In genomic region chr17:1769826-1770477, GRCh38 we compare ENCODE assay signal across 1 cellular context.
TF ChIP-seq lines count a peak whose summit lies in the region.

No MANE protein-coding gene starts in this region.

TF ChIP-seq in HEK293, 187 proteins besides CTCF, POLR2A, EP300 and RAD21 (continued from another document and continues in another):
- TF ChIP-seq AEBP2 (tag by site-specific recombination; IDR thresholded peaks at IDR 0.05; ENCODE audit: borderline replicate concordance) (no peak), ZNF704 (tag by site-specific recombination; IDR thresholded peaks at IDR 0.05) (no peak), ZNF121 (tag by site-specific recombination; IDR thresholded peaks at IDR 0.05) (no peak), ZNF530 (tag by site-specific recombination; IDR thresholded peaks at IDR 0.05; ENCODE audit: low read depth) (no peak), ZBTB20 (tag by site-specific recombination; IDR thresholded peaks at IDR 0.05) (peak; percentile 20; the same call in 1 of the 2 replicates), ZSCAN30 (tag by site-specific recombination; IDR thresholded peaks at IDR 0.05) (no peak), KLF16 (tag by site-specific recombination; IDR thresholded peaks at IDR 0.05) (no peak), OSR2 (tag by site-specific recombination; IDR thresholded peaks at IDR 0.05) (no peak), ZNF701 (tag by site-specific recombination; IDR thresholded peaks at IDR 0.05) (no peak), REPIN1 (tag by site-specific recombination; IDR thresholded peaks at IDR 0.05; ENCODE audit: low read depth) (no peak), ZNF335 (tag by site-specific recombination; conservative IDR thresholded peaks at IDR 0.05) (peak; percentile 30; the same call in 1 of the 2 replicates), ZNF18 (tag by site-specific recombination; IDR thresholded peaks at IDR 0.05) (0 out of 2 replicates have a peak, but pooled peaks have one; percentile 38), ZIC2 (tag by site-specific recombination; IDR thresholded peaks at IDR 0.05) (peak; percentile 100), ZNF292 (tag by site-specific recombination; IDR thresholded peaks at IDR 0.05; ENCODE audit: borderline replicate concordance, low read depth) (no peak), ZNF48 (tag by site-specific recombination; IDR thresholded peaks at IDR 0.05) (no peak), ZBTB8A (tag by site-specific recombination; IDR thresholded peaks at IDR 0.05) (peak; percentile 47), ZNF792 (tag by site-specific recombination; IDR thresholded peaks at IDR 0.05) (no peak), MZF1 (tag by site-specific recombination; IDR thresholded peaks at IDR 0.05; ENCODE audit: borderline replicate concordance) (no peak), ZNF692 (tag by site-specific recombination; IDR thresholded peaks at IDR 0.05) (no peak), ZNF747 (tag by site-specific recombination; IDR thresholded peaks at IDR 0.05) (no peak), GLIS2 (tag by site-specific recombination; IDR thresholded peaks at IDR 0.05) (peak; percentile 93), ZNF596 (tag by site-specific recombination; IDR thresholded peaks at IDR 0.05) (no peak), ATF2 (tag by site-specific recombination; IDR thresholded peaks at IDR 0.05; ENCODE audit: low read depth) (no peak), YY2 (tag by site-specific recombination; IDR thresholded peaks at IDR 0.05) (no peak), SCRT2 (tag by site-specific recombination; IDR thresholded peaks at IDR 0.05) (no peak), MEIS1 (CRISPR knock-in tag; IDR thresholded peaks at IDR 0.05; ENCODE audit: borderline replicate concordance) (no peak), SP7 (tag by site-specific recombination; IDR thresholded peaks at IDR 0.05) (0 out of 2 replicates have a peak, but pooled peaks have one; percentile 27), ZBTB7A (tag by site-specific recombination; IDR thresholded peaks at IDR 0.05; ENCODE audit: low read depth) (no peak), ZNF280D (tag by site-specific recombination; IDR thresholded peaks at IDR 0.05) (no peak), ZFP3 (tag by site-specific recombination; IDR thresholded peaks at IDR 0.05; ENCODE audit: low read depth) (peak; percentile 71), ZSCAN18 (tag by site-specific recombination; IDR thresholded peaks at IDR 0.05) (no peak), ZBTB48 (tag by site-specific recombination; IDR thresholded peaks at IDR 0.05) (0 out of 2 replicates have a peak, but pooled peaks have one; percentile 23), ZNF621 (tag by site-specific recombination; IDR thresholded peaks at IDR 0.05) (no peak), ZNF274 (IDR thresholded peaks at IDR 0.05; ENCODE audit: low read length) (no peak), ZNF274 (tag by site-specific recombination; IDR thresholded peaks at IDR 0.05; ENCODE audit: borderline replicate concordance) (no peak), ZBTB17 (tag by site-specific recombination; IDR thresholded peaks at IDR 0.05) (peak; percentile 50; the same call in 1 of the 2 replicates), ZNF239 (tag by site-specific recombination; IDR thresholded peaks at IDR 0.05) (no peak), ZBTB26 (tag by site-specific recombination; optimal IDR thresholded peaks at IDR 0.05) (no peak), KLF9 (tag by site-specific recombination; IDR thresholded peaks at IDR 0.05; ENCODE audit: low read depth) (no peak), ZNF670 (tag by site-specific recombination; IDR thresholded peaks at IDR 0.05; ENCODE audit: low read depth) (no peak), GLIS1 (tag by site-specific recombination; IDR thresholded peaks at IDR 0.05) (peak; percentile 100), HOXA7 (CRISPR knock-in tag; IDR thresholded peaks at IDR 0.05; ENCODE audit: borderline replicate concordance) (no peak), ZNF10 (tag by site-specific recombination; IDR thresholded peaks at IDR 0.05) (no peak), ZNF362 (tag by site-specific recombination; IDR thresholded peaks at IDR 0.05) (peak; percentile 80), HIC1 (tag by site-specific recombination; IDR thresholded peaks at IDR 0.05) (peak; percentile 27; the same call in 1 of the 2 replicates), ZFHX2 (tag by site-specific recombination; conservative IDR thresholded peaks at IDR 0.05) (no peak), ZNF501 (tag by site-specific recombination; IDR thresholded peaks at IDR 0.05) (no peak), ZNF23 (tag by site-specific recombination; IDR thresholded peaks at IDR 0.05; ENCODE audit: borderline replicate concordance) (no peak), ZNF423 (tag by site-specific recombination; IDR thresholded peaks at IDR 0.05) (peak; percentile 90)
